1 cellular context compared by ENCODE assay signal in genomic region chr18:53796042-53796729, GRCh38.
TF ChIP-seq lines count a peak whose summit lies in the region.

No MANE protein-coding gene starts in this region.

TF ChIP-seq in GM23338, 12 proteins besides CTCF, POLR2A, EP300 and RAD21 (continued from another document):
- TF ChIP-seq ETS1 (IDR thresholded peaks at IDR 0.05) (no peak), ZNF331 (CRISPR knock-in tag; IDR thresholded peaks at IDR 0.05; ENCODE audit: low read depth) (no peak), ZNF114 (CRISPR knock-in tag; IDR thresholded peaks at IDR 0.05) (no peak)
